In the genomic region with DNA sequence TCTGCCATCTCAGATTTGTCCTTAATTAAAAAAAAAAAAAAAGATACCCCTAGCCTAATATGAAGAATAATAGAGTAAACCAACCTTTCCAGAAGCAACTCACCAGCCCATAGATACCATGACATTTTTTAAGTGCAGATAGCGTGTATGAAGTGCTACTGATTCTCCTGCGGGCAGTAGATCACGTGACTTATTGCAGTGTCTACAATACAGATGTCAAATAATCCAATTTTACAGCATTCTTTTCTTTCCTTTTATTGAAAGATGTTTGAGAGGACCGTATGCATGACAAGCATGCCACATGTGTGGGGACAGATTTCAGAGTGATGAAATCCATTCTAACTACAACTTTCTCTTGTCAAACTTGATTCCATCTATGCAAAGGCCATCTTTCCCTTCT, we compare ENCODE assay signal across 8 cellular contexts.
"Had no signal": no experiment of that assay in that cellular context is flagged by ENCODE, and none has a peak within 500 bp of the region (broad histone marks: within the 10 kb centered on the region; RNA-seq: fewer than 3 reads in every experiment).

No MANE protein-coding gene starts in this region.

- H3K9me3 Mint-ChIP-seq: GM23338, H9, IgD-negative memory B cell had no signal

- H3K4me1 Mint-ChIP-seq: IgD-negative memory B cell had no signal

- FAIRE-seq: H1, H54, HTR-8/SVneo had no signal

- H3K4me3 ChIP-seq: GM23338 had no signal

- H3K4me3 Mint-ChIP-seq: GM23338, H9, IgD-negative memory B cell had no signal

- H3K36me3 Mint-ChIP-seq: IgD-negative memory B cell had no signal

- H3K27ac Mint-ChIP-seq: GM23338, H9, IgD-negative memory B cell had no signal

- ATAC-seq: GM23338 had no signal

- H2AFZ ChIP-seq: GM23338 had no signal

- H3K4me2 ChIP-seq: GM23338 had no signal

- DNase-seq: H9, HCEC 1CT, KG1 had no signal
